20 cellular contexts compared by ENCODE assay signal in genomic region chr3:161964856-161965255, GRCh38.
DNase-seq lines count a peak whose midpoint lies in the region; ATAC-seq, FAIRE-seq and TF ChIP-seq lines count a peak whose summit lies in the region.
"Had no signal": no experiment of that assay in that cellular context is flagged by ENCODE, and none has a peak within 500 bp of the region (broad histone marks: within the 10 kb centered on the region; RNA-seq: fewer than 3 reads in every experiment).

No MANE protein-coding gene starts in this region.

- no TSS peak for BruUV-seq in HepG2 (replicated peaks; lab: Mats Ljungman, UMichigan)

- H3K79me1 ChIP-seq in H1 (ENCODE audit: low read depth, low read length), result no peaks in the 10 kb centered on the region

- no peak for TF ChIP-seq POLR2A in HepG2 (IDR thresholded peaks at IDR 0.05; ENCODE audit: insufficient read depth in 1 of 2, low read depth in 2 of 2, low read length in 2 of 2)
- no peak for TF ChIP-seq POLR2A in right lobe of liver (IDR thresholded peaks at IDR 0.05)
- TF ChIP-seq POLR2A in H1 (IDR thresholded peaks at IDR 0.05; ENCODE audit: control extremely low read depth in 1 of 2, low read depth in 2 of 2, low read length in 2 of 2), result no peak

- intact Hi-C loops in HepG2 (cut with micrococcal nuclease; ENCODE audit: unreplicated experiment) (no loop called here), right lobe of liver (cut with DNase I) (no loop called here)

- H3F3A ChIP-seq in SU-DHL-6 (ENCODE audit: insufficient read depth), result no peaks in the 10 kb centered on the region; the same call in 1 of the 2 replicates

- H3K4me2 ChIP-seq in HepG2 (ENCODE audit: low read depth, low read length), result no peak overlapping the region
- H3K4me2 ChIP-seq in SU-DHL-6 (ENCODE audit: low read depth, low read length, poor library complexity, severe bottlenecking), result no peak overlapping the region
- no peak overlapping the region for H3K4me2 ChIP-seq in H1 (ENCODE audit: insufficient read depth in 1 of 2, low read depth in 2 of 2, low read length in 2 of 2)
- H3K4me2 ChIP-seq: BLaER1 treated with 17β-estradiol and CSF1 and Interleukin-3, amounts not matched to agents 10 nM and 100 nM had no signal

- no peak overlapping the region for H2BK5ac ChIP-seq in H1 (ENCODE audit: low read depth, low read length)

- no peak overlapping the region for H3K4me3 ChIP-seq in HepG2 (replicated peaks in 1 of 3; ENCODE audit: insufficient read depth in 1 of 3, low read depth in 2 of 3, low read length in 3 of 3)
- no peak overlapping the region for H3K4me3 ChIP-seq in right lobe of liver
- no peak overlapping the region for H3K4me3 ChIP-seq in SU-DHL-6 (ENCODE audit: insufficient read depth, low read length, poor library complexity, severe bottlenecking)
- H3K4me3 ChIP-seq in H1 (ENCODE audit: extremely low read depth in 1 of 4, insufficient read depth in 2 of 4, low read depth in 3 of 4, low read length in 4 of 4), result no peak overlapping the region
- H3K4me3 ChIP-seq: BLaER1 treated with 17β-estradiol and CSF1 and Interleukin-3, amounts not matched to agents 10 nM and 100 nM had no signal

- no peak overlapping the region for H2BK120ac ChIP-seq in H1 (replicated peaks; ENCODE audit: low read depth, low read length)

- no peaks in the 10 kb centered on the region for H3K23me2 ChIP-seq in H1 (ENCODE audit: low read depth, low read length)

- TF ChIP-seq CTCF in HepG2 (CRISPR knock-in tag; IDR thresholded peaks at IDR 0.05) (no peak), right lobe of liver (IDR thresholded peaks at IDR 0.05) (no peak), SU-DHL-6 (IDR thresholded peaks at IDR 0.05; ENCODE audit: insufficient read depth, low read length, poor library complexity, severe bottlenecking) (no peak), H1 (IDR thresholded peaks at IDR 0.05; ENCODE audit: control extremely low read depth in 1 of 3, insufficient read depth in 1 of 3, low read depth in 1 of 3, low read length in 3 of 3) (no peak)

- no peak overlapping the region for H2BK15ac ChIP-seq in H1 (ENCODE audit: low read length)

- H3K36me3 ChIP-seq in HepG2 (replicated peaks in 1 of 2; ENCODE audit: control insufficient read depth in 1 of 2, insufficient read depth in 2 of 2, low read length in 2 of 2), result no peaks in the 10 kb centered on the region
- H3K36me3 ChIP-seq in right lobe of liver, result no peaks in the 10 kb centered on the region
- no peaks in the 10 kb centered on the region for H3K36me3 ChIP-seq in SU-DHL-6 (ENCODE audit: low read length)
- H3K36me3 ChIP-seq in H1 (ENCODE audit: control insufficient read depth in 2 of 4, insufficient read depth in 4 of 4, low read length in 3 of 4), result no peaks in the 10 kb centered on the region
- H3K36me3 ChIP-seq: BLaER1 treated with 17β-estradiol and CSF1 and Interleukin-3, amounts not matched to agents 10 nM and 100 nM had no signal

- FAIRE-seq in HepG2 (lab: Jason Lieb, UNC) (no peak), H1 (lab: Jason Lieb, UNC) (no peak)
- FAIRE-seq: D721Med, G401.6, GM12891, GM19239 had no signal

- H2BK12ac ChIP-seq in H1 (ENCODE audit: low read depth, low read length), result no peak overlapping the region

- H4K5ac ChIP-seq in H1 (ENCODE audit: insufficient read length, low read depth, low read length), result no peak overlapping the region

- no peak overlapping the region for H4K8ac ChIP-seq in H1 (ENCODE audit: extremely low read depth, insufficient read depth, low read length)

- H3K14ac ChIP-seq in H1 (ENCODE audit: insufficient read length), result no peak overlapping the region

- no peak overlapping the region for H3K23ac ChIP-seq in H1 (ENCODE audit: insufficient read length)

- H3K27me3 ChIP-seq in HepG2 (ENCODE audit: control insufficient read depth in 1 of 2, insufficient read depth in 2 of 2, low read length in 2 of 2) (no peaks in the 10 kb centered on the region), right lobe of liver (no peaks in the 10 kb centered on the region), SU-DHL-6 (ENCODE audit: low read length) (no peaks in the 10 kb centered on the region), H1 (replicated peaks in 1 of 4; ENCODE audit: control insufficient read depth in 3 of 4, extremely low read depth in 1 of 4, insufficient read depth in 3 of 4, low read length in 3 of 4) (no peaks in the 10 kb centered on the region)
- H3K27me3 ChIP-seq: BLaER1 treated with 17β-estradiol and CSF1 and Interleukin-3, amounts not matched to agents 10 nM and 100 nM had no signal

- ATAC-seq in HepG2, result no peak
- ATAC-seq in right lobe of liver, result no peak
- ATAC-seq in HG03520 (IDR thresholded peaks at IDR 0.05; ENCODE audit: unreplicated experiment), result no peak
- ATAC-seq: CD8-positive, alpha-beta T cell had no signal

- no peak overlapping the region for H2AK5ac ChIP-seq in H1 (ENCODE audit: low read depth, low read length)

- peaks cover 23% of the 10 kb centered on the region for H3K9me3 ChIP-seq in HepG2 (ENCODE audit: low read length)
- H3K9me3 ChIP-seq in right lobe of liver, result no peaks in the 10 kb centered on the region
- peaks cover 14% of the 10 kb centered on the region; the same call in 1 of the 2 replicates for H3K9me3 ChIP-seq in SU-DHL-6 (ENCODE audit: insufficient read depth, low read length)
- H3K9me3 ChIP-seq in H1 (ENCODE audit: insufficient read depth in 2 of 2, low read depth in 1 of 2, low read length in 1 of 2), result peaks cover 2 to 3% of the 10 kb centered on the region in 2 experiments; a peak in 1 of 4 replicates
- H3K9me3 ChIP-seq: Caco-2 had no signal

- H3K9ac ChIP-seq in HepG2 (ENCODE audit: insufficient read depth, low read depth, low read length) (no peak overlapping the region), SU-DHL-6 (ENCODE audit: low read length) (no peak overlapping the region), H1 (replicated peaks in 1 of 4; ENCODE audit: extremely low read depth in 1 of 4, low read depth in 3 of 4, low read length in 3 of 4) (no peak overlapping the region)
- H3K9ac ChIP-seq: BLaER1 treated with 17β-estradiol and CSF1 and Interleukin-3, amounts not matched to agents 10 nM and 100 nM had no signal

- H3K79me2 ChIP-seq in HepG2 (ENCODE audit: insufficient read depth, low read length) (no peaks in the 10 kb centered on the region), SU-DHL-6 (ENCODE audit: insufficient read depth, low read length) (no peaks in the 10 kb centered on the region), H1 (ENCODE audit: control insufficient read depth in 1 of 2, insufficient read depth in 2 of 2, low read length in 2 of 2) (no peaks in the 10 kb centered on the region)

- WGBS in HepG2 (ENCODE audit: low lambda C conversion rate), result 5% methylated on average over 4 of the region's 4 CpGs
- WGBS in right lobe of liver (ENCODE audit: insufficient coverage, low coverage, low lambda C conversion rate, missing lambda C conversion rate), result 53% methylated on average over 4 of the region's 4 CpGs
- WGBS in H1 (ENCODE audit: extremely low coverage in 1 of 2, insufficient coverage in 1 of 2, insufficient read length in 1 of 2, insufficient replicate concordance in 2 of 2, low coverage in 1 of 2, low lambda C conversion rate in 2 of 2, missing lambda C conversion rate in 1 of 2), 2 experiments, result 90% methylated on average over 4 of the region's 4 CpGs; no CpG with 5 or more reads in 1 of the 2 experiments

- H3K27ac ChIP-seq in HepG2 (ENCODE audit: extremely low read length, insufficient read depth, low read length), result no peak overlapping the region
- no peak overlapping the region for H3K27ac ChIP-seq in right lobe of liver
- no peak overlapping the region for H3K27ac ChIP-seq in SU-DHL-6 (ENCODE audit: low read depth, low read length)
- no peak overlapping the region for H3K27ac ChIP-seq in H1 (ENCODE audit: low read depth, low read length)
- H3K27ac ChIP-seq: 22Rv1; BLaER1 treated with 17β-estradiol and CSF1 and Interleukin-3, amounts not matched to agents 10 nM and 100 nM; C4-2B had no signal

- H3K4me1 ChIP-seq in HepG2 (ENCODE audit: insufficient read depth, low read length) (no peaks in the 10 kb centered on the region), right lobe of liver (no peaks in the 10 kb centered on the region), H1 (replicated peaks in 1 of 4; ENCODE audit: control insufficient read depth in 3 of 4, insufficient read depth in 4 of 4, low read length in 3 of 4) (no peaks in the 10 kb centered on the region)
- H3K4me1 ChIP-seq: Caco-2 had no signal

- H2BK20ac ChIP-seq in H1 (ENCODE audit: low read length), result no peak overlapping the region

- TF ChIP-seq RAD21 in HepG2 (CRISPR knock-in tag; IDR thresholded peaks at IDR 0.05), result no peak
- no peak for TF ChIP-seq RAD21 in H1 (IDR thresholded peaks at IDR 0.05 in 1 of 2, conservative IDR thresholded peaks at IDR 0.05 in 1 of 2; ENCODE audit: low read depth in 2 of 2, low read length in 2 of 2)

- H3K18ac ChIP-seq in H1 (ENCODE audit: extremely low read depth, low read length), result no peak overlapping the region

- CTCF ChIA-PET in HepG2 (lab: Yijun Ruan, JAX; ENCODE audit: low intra/inter-chr PET ratio, low total read pairs), result no interaction called here
- CTCF ChIA-PET in H1 (lab: Charles Lee; ENCODE audit: partially characterized antibody), result no interaction called here

- H3K56ac ChIP-seq in H1 (replicated peaks; ENCODE audit: insufficient read length, low read depth, low read length), result no peak overlapping the region

- H2AFZ ChIP-seq in HepG2 (ENCODE audit: low read length), result no peak overlapping the region
- peak overlapping the region; percentile 53 for H2AFZ ChIP-seq in SU-DHL-6 (ENCODE audit: low read depth, low read length, severe bottlenecking)
- no peak overlapping the region for H2AFZ ChIP-seq in H1 (ENCODE audit: low read length)

- H4K91ac ChIP-seq in H1 (replicated peaks; ENCODE audit: insufficient read length, low read length), result no peak overlapping the region

- POLR2A ChIA-PET in HepG2 (lab: Yijun Ruan, JAX) (no interaction called here), H1 (lab: Charles Lee; ENCODE audit: partially characterized antibody) (no interaction called here)

- H3K4ac ChIP-seq in H1 (replicated peaks; ENCODE audit: insufficient read length, low read depth, low read length), result no peak overlapping the region

- in situ Hi-C loops in HepG2 (cut with HindIII; ENCODE audit: extremely low pct_ligation_motif_present, low pct_unique_long_range_greater_than_20kb), result no loop called here

- DNase-seq in HepG2 (ENCODE audit: low spot score), result no peak
- DNase-seq in right lobe of liver, result no peak
- DNase-seq in H1 (ENCODE audit: low read depth in 1 of 2, low spot score in 2 of 2), result no peak
- no peak for DNase-seq in Ammon's horn (ENCODE audit: low spot score)
- DNase-seq: ACHN; Caco-2; Calu3; CD4-positive, alpha-beta T cell; CD8-positive, alpha-beta T cell; DMS79 treated with DMSO at 0.1 percent for 48 hours; GF-D8 had no signal

- H4K20me1 ChIP-seq in HepG2 (ENCODE audit: insufficient read depth, low read length), result no peaks in the 10 kb centered on the region
- no peaks in the 10 kb centered on the region for H4K20me1 ChIP-seq in SU-DHL-6 (ENCODE audit: low read depth, low read length)
- H4K20me1 ChIP-seq in H1 (replicated peaks in 1 of 2; ENCODE audit: control insufficient read depth in 1 of 2, insufficient read depth in 2 of 2, low read length in 2 of 2), result no peaks in the 10 kb centered on the region
- H4K20me1 ChIP-seq: BLaER1 treated with 17β-estradiol and CSF1 and Interleukin-3, amounts not matched to agents 10 nM and 100 nM had no signal

- no peaks in the 10 kb centered on the region for H3K9me2 ChIP-seq in SU-DHL-6 (replicated peaks; ENCODE audit: insufficient read depth, low read length)

- TF ChIP-seq EP300 in HepG2 (IDR thresholded peaks at IDR 0.05; ENCODE audit: low read depth in 2 of 2, low read length in 2 of 2) (no peak), HepG2 (CRISPR knock-in tag; IDR thresholded peaks at IDR 0.05; ENCODE audit: borderline replicate concordance) (no peak), H1 (IDR thresholded peaks at IDR 0.05; ENCODE audit: borderline replicate concordance in 1 of 2, low read depth in 2 of 2, low read length in 2 of 2) (no peak)

Comparison
In these comparisons a context has a peak if more than half of its experiments do, and no peak if none do; other contexts are left out.
1. Of the 41 proteins assayed by ChIP-seq in both HepG2 and H1: peak only in HepG2: none; only in H1: none; in both: MAFK; in neither: 40.